Comparison of ENCODE assay signal across 22 cellular contexts in the genomic region with DNA sequence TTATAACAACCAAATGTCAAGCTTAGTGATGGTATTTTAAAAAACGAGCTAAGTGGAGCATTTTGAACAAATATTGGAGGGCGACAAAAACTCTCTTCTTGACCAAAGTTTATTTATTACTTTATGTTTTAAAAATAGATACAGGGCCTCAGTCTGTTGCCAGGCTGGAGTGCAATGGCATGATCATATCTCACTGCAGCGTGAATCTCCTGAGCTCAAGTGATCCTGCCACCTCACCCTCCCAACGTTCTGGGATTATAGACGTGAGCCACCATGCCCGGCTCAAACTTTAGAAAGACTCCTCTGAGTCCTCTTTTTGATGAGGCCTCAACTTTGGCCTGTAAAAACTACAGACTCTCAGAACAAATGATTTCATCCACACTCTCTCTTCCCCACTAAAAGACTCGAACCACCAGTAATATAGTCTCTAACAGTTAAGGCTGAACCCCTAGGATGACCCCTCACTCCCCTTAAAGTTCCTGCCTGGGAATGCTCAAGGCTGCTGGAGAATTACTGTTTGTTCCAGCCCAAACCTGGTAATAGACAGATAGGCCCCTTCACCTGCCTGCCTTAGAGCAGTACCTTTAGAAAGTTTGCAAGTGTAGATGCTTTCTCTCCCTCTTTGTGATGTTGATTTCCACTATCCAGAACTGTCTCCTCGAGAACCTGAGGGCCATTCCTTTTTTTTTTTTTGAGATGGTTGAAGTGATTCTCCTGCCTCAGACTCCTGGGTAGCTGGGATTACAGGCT. TPM values are rescaled to one million over a fixed set of nuclear protein-coding genes. Genes with fewer than 3 reads are reported as not detected.
DNase-seq lines count a peak whose midpoint lies in the region; ATAC-seq and TF ChIP-seq lines count a peak whose summit lies in the region.
"Had no signal": no experiment of that assay in that cellular context is flagged by ENCODE, and none has a peak within 500 bp of the region (broad histone marks: within the 10 kb centered on the region; RNA-seq: fewer than 3 reads in every experiment).

No MANE protein-coding gene starts in this region.

- TF ChIP-seq POLR2A in gastrocnemius medialis (IDR thresholded peaks at IDR 0.05): no peak

- TF ChIP-seq CTCF in WTC11 (IDR thresholded peaks at IDR 0.05) (no peak), gastrocnemius medialis (IDR thresholded peaks at IDR 0.05 in 4 of 5, conservative IDR thresholded peaks at IDR 0.05 in 1 of 5) (no peak), left lung (IDR thresholded peaks at IDR 0.05) (no peak)

- POLR2A ChIA-PET in activated naive CD8-positive, alpha-beta T cell treated with anti-CD3 and anti-CD28 coated beads, Interleukin-2, amount 10 ng/mL, durations not matched to agents 7 days and 5 days (lab: Charles Lee): no interaction called here
- POLR2A ChIA-PET in WTC11 (lab: Charles Lee): no interaction called here

- no peaks in the 10 kb centered on the region for H3K27me3 ChIP-seq in right cardiac atrium (ENCODE audit: control insufficient read depth, insufficient read depth)
- no peaks in the 10 kb centered on the region for H3K27me3 ChIP-seq in gastrocnemius medialis
- no peaks in the 10 kb centered on the region for H3K27me3 ChIP-seq in left lung
- H3K27me3 ChIP-seq: SJCRH30 had no signal

- H3K27me3 Mint-ChIP-seq in activated naive CD8-positive, alpha-beta T cell treated with anti-CD3 and anti-CD28 coated beads, Interleukin-2, amount 10 ng/mL, durations not matched to agents 7 days and 5 days: peaks cover 15% of the 10 kb centered on the region
- no peaks in the 10 kb centered on the region for H3K27me3 Mint-ChIP-seq in activated naive CD8-positive, alpha-beta T cell treated with anti-CD3 and anti-CD28 coated beads, Interleukin-2, amount 50 U/mL, for 24 hours
- peaks cover 94% of the 10 kb centered on the region for H3K27me3 Mint-ChIP-seq in WTC11 (ENCODE audit: low read depth)
- no peaks in the 10 kb centered on the region for H3K27me3 Mint-ChIP-seq in activated T-cell treated with anti-CD3 and anti-CD28 coated beads, Interleukin-2, amount 50 U/mL, for 24 hours
- H3K27me3 Mint-ChIP-seq in activated CD8-positive, alpha-beta memory T cell treated with anti-CD3 and anti-CD28 coated beads, Interleukin-2, amount 10 ng/mL, durations not matched to agents 7 days and 5 days: no peaks in the 10 kb centered on the region

- intact Hi-C loops in right cardiac atrium (cut with DNase I): no loop called here
- intact Hi-C loops in gastrocnemius medialis (cut with DNase I; ENCODE audit: low total_unique reads): no loop called here
- intact Hi-C loops in left lung (cut with DNase I): no loop called here

- CTCF ChIA-PET in WTC11 (lab: Charles Lee): interaction anchor here (0.8 kb wide), 1 partner anchor 61 kb away, joined by 5 read pairs; no protein-coding TSS in a partner anchor
- CTCF ChIA-PET in activated CD8-positive, alpha-beta memory T cell treated with anti-CD3 and anti-CD28 coated beads, Interleukin-2, amount 10 ng/mL, durations not matched to agents 7 days and 5 days (lab: Charles Lee): interaction anchor here (1.2 to 2.1 kb wide), 2 partner anchors 105 to 355 kb away, joined by 3 to 10 read pairs; partner anchors contain the start of genes COPS4 and COQ2

- H3K4me1 ChIP-seq in right cardiac atrium (ENCODE audit: control insufficient read depth, insufficient read depth, low read length) (peaks cover 3% of the 10 kb centered on the region), gastrocnemius medialis (peaks cover 9 to 14% of the 10 kb centered on the region in 2 donors), left lung (no peaks in the 10 kb centered on the region)

- H3K27ac Mint-ChIP-seq in activated naive CD8-positive, alpha-beta T cell treated with anti-CD3 and anti-CD28 coated beads, Interleukin-2, amount 10 ng/mL, durations not matched to agents 7 days and 5 days: peak overlapping the region; percentile 39
- no peak overlapping the region for H3K27ac Mint-ChIP-seq in activated naive CD8-positive, alpha-beta T cell treated with anti-CD3 and anti-CD28 coated beads, Interleukin-2, amount 50 U/mL, for 24 hours
- H3K27ac Mint-ChIP-seq in WTC11: no peak overlapping the region
- H3K27ac Mint-ChIP-seq in activated T-cell treated with anti-CD3 and anti-CD28 coated beads, Interleukin-2, amount 50 U/mL, for 24 hours: no peak overlapping the region
- H3K27ac Mint-ChIP-seq in activated CD8-positive, alpha-beta memory T cell treated with anti-CD3 and anti-CD28 coated beads, Interleukin-2, amount 10 ng/mL, durations not matched to agents 7 days and 5 days: no peak overlapping the region
- H3K27ac Mint-ChIP-seq: CD4-positive, CD25-positive, alpha-beta regulatory T cell had no signal

- no peak overlapping the region for H3K4me3 Mint-ChIP-seq in activated naive CD8-positive, alpha-beta T cell treated with anti-CD3 and anti-CD28 coated beads, Interleukin-2, amount 10 ng/mL, durations not matched to agents 7 days and 5 days
- no peak overlapping the region for H3K4me3 Mint-ChIP-seq in activated naive CD8-positive, alpha-beta T cell treated with anti-CD3 and anti-CD28 coated beads, Interleukin-2, amount 50 U/mL, for 24 hours
- peak overlapping the region; percentile 7; the same call in 1 of the 2 replicates for H3K4me3 Mint-ChIP-seq in WTC11
- no peak overlapping the region for H3K4me3 Mint-ChIP-seq in activated T-cell treated with anti-CD3 and anti-CD28 coated beads, Interleukin-2, amount 50 U/mL, for 24 hours
- H3K4me3 Mint-ChIP-seq in activated CD8-positive, alpha-beta memory T cell treated with anti-CD3 and anti-CD28 coated beads, Interleukin-2, amount 10 ng/mL, durations not matched to agents 7 days and 5 days: no peak overlapping the region
- H3K4me3 Mint-ChIP-seq: CD4-positive, CD25-positive, alpha-beta regulatory T cell had no signal

- in situ Hi-C loops in gastrocnemius medialis (cut with MboI; ENCODE audit: low sequenced_read_pairs in 4 of 4): no loop called here

- H3K4me3 ChIP-seq in right cardiac atrium (ENCODE audit: low read length) (no peak overlapping the region), gastrocnemius medialis (no peak overlapping the region), left lung (no peak overlapping the region)
- H3K4me3 ChIP-seq: GM12878, SJCRH30 had no signal

- H3K27ac ChIP-seq in right cardiac atrium (ENCODE audit: low read length) (no peak overlapping the region), gastrocnemius medialis (peak overlapping the region; percentile 36 to 67 (median 48)), left lung (no peak overlapping the region)
- H3K27ac ChIP-seq: 22Rv1, RWPE1, SJCRH30 had no signal

- H3K36me3 ChIP-seq in gastrocnemius medialis: no peaks in the 10 kb centered on the region
- H3K36me3 ChIP-seq in left lung: no peaks in the 10 kb centered on the region
- H3K36me3 ChIP-seq: SJCRH30 had no signal

- peaks cover 2% of the 10 kb centered on the region for H3K9me3 Mint-ChIP-seq in activated naive CD8-positive, alpha-beta T cell treated with anti-CD3 and anti-CD28 coated beads, Interleukin-2, amount 10 ng/mL, durations not matched to agents 7 days and 5 days
- no peaks in the 10 kb centered on the region for H3K9me3 Mint-ChIP-seq in activated naive CD8-positive, alpha-beta T cell treated with anti-CD3 and anti-CD28 coated beads, Interleukin-2, amount 50 U/mL, for 24 hours
- H3K9me3 Mint-ChIP-seq in WTC11: 0 out of 2 replicates have a peak, but pooled peaks cover 3% of the 10 kb centered on the region
- no peaks in the 10 kb centered on the region for H3K9me3 Mint-ChIP-seq in activated T-cell treated with anti-CD3 and anti-CD28 coated beads, Interleukin-2, amount 50 U/mL, for 24 hours
- no peaks in the 10 kb centered on the region for H3K9me3 Mint-ChIP-seq in activated CD8-positive, alpha-beta memory T cell treated with anti-CD3 and anti-CD28 coated beads, Interleukin-2, amount 10 ng/mL, durations not matched to agents 7 days and 5 days (ENCODE audit: low read depth)

- peaks cover 9% of the 10 kb centered on the region for H3K4me1 Mint-ChIP-seq in activated naive CD8-positive, alpha-beta T cell treated with anti-CD3 and anti-CD28 coated beads, Interleukin-2, amount 10 ng/mL, durations not matched to agents 7 days and 5 days
- peaks cover 15% of the 10 kb centered on the region for H3K4me1 Mint-ChIP-seq in activated naive CD8-positive, alpha-beta T cell treated with anti-CD3 and anti-CD28 coated beads, Interleukin-2, amount 50 U/mL, for 24 hours
- H3K4me1 Mint-ChIP-seq in WTC11: peaks cover 44% of the 10 kb centered on the region
- peaks cover 9% of the 10 kb centered on the region for H3K4me1 Mint-ChIP-seq in activated T-cell treated with anti-CD3 and anti-CD28 coated beads, Interleukin-2, amount 50 U/mL, for 24 hours (ENCODE audit: low read depth)
- peaks cover 13% of the 10 kb centered on the region for H3K4me1 Mint-ChIP-seq in activated CD8-positive, alpha-beta memory T cell treated with anti-CD3 and anti-CD28 coated beads, Interleukin-2, amount 10 ng/mL, durations not matched to agents 7 days and 5 days

- ATAC-seq in activated naive CD8-positive, alpha-beta T cell treated with anti-CD3 and anti-CD28 coated beads, Interleukin-2, amount 10 ng/mL, durations not matched to agents 7 days and 5 days (ENCODE audit: low read depth): no peak
- no peak for ATAC-seq in activated naive CD8-positive, alpha-beta T cell treated with anti-CD3 and anti-CD28 coated beads, Interleukin-2, amount 50 U/mL, for 24 hours
- ATAC-seq in WTC11: peak; percentile 73
- peak; percentile 47 to 64 for ATAC-seq in right cardiac atrium
- peak; percentile 66 to 82 for ATAC-seq in gastrocnemius medialis
- no peak for ATAC-seq in activated CD8-positive, alpha-beta memory T cell treated with anti-CD3 and anti-CD28 coated beads, Interleukin-2, amount 10 ng/mL, durations not matched to agents 7 days and 5 days
- no peak for ATAC-seq in left lung

- DNase-seq in activated naive CD8-positive, alpha-beta T cell treated with anti-CD3 and anti-CD28 coated beads, Interleukin-2, amount 10 ng/mL, durations not matched to agents 7 days and 5 days: no peak
- DNase-seq in activated naive CD8-positive, alpha-beta T cell treated with anti-CD3 and anti-CD28 coated beads, Interleukin-2, amount 50 U/mL, for 24 hours: no peak
- DNase-seq in WTC11 (ENCODE audit: low spot score) (no peak), right cardiac atrium (no peak), gastrocnemius medialis (peak in 1 of 2 donors; percentile 13), left lung (no peak)
- DNase-seq in activated T-cell treated with anti-CD3 and anti-CD28 coated beads, Interleukin-2, amount 50 U/mL, for 24 hours: no peak
- DNase-seq in activated CD8-positive, alpha-beta memory T cell treated with anti-CD3 and anti-CD28 coated beads, Interleukin-2, amount 10 ng/mL, durations not matched to agents 7 days and 5 days: no peak
- DNase-seq: CD4-positive, CD25-positive, alpha-beta regulatory T cell; DMS153; GF-D8; IMR-90; NCI-H1048; NCI-H1436; NCI-H1930; NCI-H226; NCI-H524; NCI-H82; SJCRH30 had no signal

- WGBS in right cardiac atrium: 66% methylated on average over 8 of the region's 8 CpGs

- H3K36me3 Mint-ChIP-seq in activated naive CD8-positive, alpha-beta T cell treated with anti-CD3 and anti-CD28 coated beads, Interleukin-2, amount 10 ng/mL, durations not matched to agents 7 days and 5 days: no peaks in the 10 kb centered on the region
- H3K36me3 Mint-ChIP-seq in activated naive CD8-positive, alpha-beta T cell treated with anti-CD3 and anti-CD28 coated beads, Interleukin-2, amount 50 U/mL, for 24 hours (ENCODE audit: low read depth): no peaks in the 10 kb centered on the region
- H3K36me3 Mint-ChIP-seq in WTC11: no peaks in the 10 kb centered on the region
- no peaks in the 10 kb centered on the region for H3K36me3 Mint-ChIP-seq in activated T-cell treated with anti-CD3 and anti-CD28 coated beads, Interleukin-2, amount 50 U/mL, for 24 hours (ENCODE audit: low read depth)
- H3K36me3 Mint-ChIP-seq in activated CD8-positive, alpha-beta memory T cell treated with anti-CD3 and anti-CD28 coated beads, Interleukin-2, amount 10 ng/mL, durations not matched to agents 7 days and 5 days: no peaks in the 10 kb centered on the region
- H3K36me3 Mint-ChIP-seq: CD4-positive, CD25-positive, alpha-beta regulatory T cell had no signal

- H3K9me3 ChIP-seq in right cardiac atrium (ENCODE audit: control insufficient read depth, low read length): no peaks in the 10 kb centered on the region
- H3K9me3 ChIP-seq in gastrocnemius medialis: no peaks in the 10 kb centered on the region
- H3K9me3 ChIP-seq in left lung: no peaks in the 10 kb centered on the region
- H3K9me3 ChIP-seq: SJCRH30 had no signal

RNA-seq across cellular contexts. Expression of gene HPSE, which starts 55.3 kb away (rescaled TPM):
- 10 to 100 TPM; 16.5 to 17.3 TPM for total RNA-seq in activated naive CD8-positive, alpha-beta T cell treated with anti-CD3 and anti-CD28 coated beads, Interleukin-2, amount 10 ng/mL, durations not matched to agents 7 days and 5 days
- 3.0 to 3.8 TPM (median 3.7 TPM) in 3 replicates for total RNA-seq in WTC11 (2021)
- total RNA-seq in right cardiac atrium: 1 to 10 TPM; 1.2 to 2.3 (median 1.8) TPM
- 0.50 TPM for polyA plus RNA-seq in right cardiac atrium
- under 1 TPM; 0.05 to 0.42 (median 0.25) TPM for total RNA-seq in gastrocnemius medialis
- 10 to 100 TPM; 18.4 to 19.6 TPM for total RNA-seq in activated CD8-positive, alpha-beta memory T cell treated with anti-CD3 and anti-CD28 coated beads, Interleukin-2, amount 10 ng/mL, durations not matched to agents 7 days and 5 days
- total RNA-seq in left lung: 10 to 100 TPM in 1 of 2 donors, 1 to 10 TPM in 1; 6.5 to 19.2 TPM

Comparison
In these comparisons a context has a peak if more than half of its experiments do, and no peak if none do; other contexts are left out.
1. ATAC-seq: peak in WTC11 (single experiment), right cardiac atrium (2 of 2) and gastrocnemius medialis (2 of 2); none in activated naive CD8-positive, alpha-beta T cell treated with anti-CD3 and anti-CD28 coated beads, Interleukin-2, amount 10 ng/mL, durations not matched to agents 7 days and 5 days (single experiment), activated naive CD8-positive, alpha-beta T cell treated with anti-CD3 and anti-CD28 coated beads, Interleukin-2, amount 50 U/mL, for 24 hours (single experiment), activated CD8-positive, alpha-beta memory T cell treated with anti-CD3 and anti-CD28 coated beads, Interleukin-2, amount 10 ng/mL, durations not matched to agents 7 days and 5 days (single experiment) and left lung (single experiment).
2. H3K27ac ChIP-seq: peak in gastrocnemius medialis (4 of 4); none in right cardiac atrium (single experiment) and left lung (0 of 2).